ENCODE assay signal across 1 cellular context in genomic region chr3:101781166-101781565, GRCh38.
TF ChIP-seq lines count a peak whose summit lies in the region.

No MANE protein-coding gene starts in this region.

TF ChIP-seq in SK-N-SH, 30 proteins besides CTCF, POLR2A, EP300 and RAD21 (continued from another document):
- no peak for TF ChIP-seq TEAD4 (IDR thresholded peaks at IDR 0.05; ENCODE audit: borderline replicate concordance, insufficient read depth)
- no peak for TF ChIP-seq MEF2A (IDR thresholded peaks at IDR 0.05; ENCODE audit: borderline replicate concordance, low read depth)
- TF ChIP-seq, protein P1, sequence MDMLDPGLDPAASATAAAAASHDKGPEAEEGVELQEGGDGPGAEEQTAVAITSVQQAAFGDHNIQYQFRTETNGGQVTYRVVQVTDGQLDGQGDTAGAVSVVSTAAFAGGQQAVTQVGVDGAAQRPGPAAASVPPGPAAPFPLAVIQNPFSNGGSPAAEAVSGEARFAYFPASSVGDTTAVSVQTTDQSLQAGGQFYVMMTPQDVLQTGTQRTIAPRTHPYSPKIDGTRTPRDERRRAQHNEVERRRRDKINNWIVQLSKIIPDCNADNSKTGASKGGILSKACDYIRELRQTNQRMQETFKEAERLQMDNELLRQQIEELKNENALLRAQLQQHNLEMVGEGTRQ (IDR thresholded peaks at IDR 0.05; ENCODE audit: borderline replicate concordance, low read depth, low read length): no peak
- TF ChIP-seq, protein P2, sequence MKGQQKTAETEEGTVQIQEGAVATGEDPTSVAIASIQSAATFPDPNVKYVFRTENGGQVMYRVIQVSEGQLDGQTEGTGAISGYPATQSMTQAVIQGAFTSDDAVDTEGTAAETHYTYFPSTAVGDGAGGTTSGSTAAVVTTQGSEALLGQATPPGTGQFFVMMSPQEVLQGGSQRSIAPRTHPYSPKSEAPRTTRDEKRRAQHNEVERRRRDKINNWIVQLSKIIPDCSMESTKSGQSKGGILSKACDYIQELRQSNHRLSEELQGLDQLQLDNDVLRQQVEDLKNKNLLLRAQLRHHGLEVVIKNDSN (IDR thresholded peaks at IDR 0.05; ENCODE audit: borderline replicate concordance, low read depth): no peak
- no peak for TF ChIP-seq GABPA (IDR thresholded peaks at IDR 0.05; ENCODE audit: low read depth)
- TF ChIP-seq ELF1 (IDR thresholded peaks at IDR 0.05): no peak
- no peak for TF ChIP-seq YY1 (IDR thresholded peaks at IDR 0.05; ENCODE audit: low read depth)
- no peak for TF ChIP-seq TCF12 (IDR thresholded peaks at IDR 0.05)
TF ChIP-seq in SK-N-SH: peak in this region for 0.
